8 cellular contexts compared by ENCODE assay signal in the genomic region with DNA sequence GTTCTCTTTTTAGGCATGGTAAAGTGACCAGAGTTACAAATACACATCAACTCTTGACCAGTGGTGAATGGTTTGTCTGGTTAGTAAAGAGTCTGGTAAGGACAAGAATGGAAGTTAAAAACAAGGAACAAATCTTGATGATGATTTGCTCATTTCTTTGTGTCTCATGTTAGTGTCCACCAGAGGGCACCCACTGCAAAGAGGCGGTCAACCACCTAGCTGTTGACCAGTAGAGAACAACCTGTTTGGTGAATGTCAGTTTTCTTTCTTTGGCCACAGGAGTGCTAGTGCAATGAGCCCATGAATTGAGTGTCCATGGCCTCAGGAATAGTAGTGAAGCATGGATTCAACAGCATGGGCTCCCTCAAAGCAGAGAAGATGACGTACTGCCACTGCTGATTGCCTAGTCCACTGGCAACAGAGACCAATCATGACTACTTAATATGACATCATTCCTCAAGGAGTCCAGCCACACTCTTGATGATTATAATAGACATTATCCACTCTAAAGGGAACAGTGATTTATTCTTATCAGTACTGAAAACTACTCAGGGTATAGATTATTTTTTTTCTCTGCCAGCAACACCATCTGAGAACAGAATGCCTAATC. TPM values are rescaled to one million over a fixed set of nuclear protein-coding genes. Genes with fewer than 3 reads are reported as not detected.
DNase-seq lines count a peak whose midpoint lies in the region; ATAC-seq lines count a peak whose summit lies in the region.

No MANE protein-coding gene starts in this region.

- DNase-seq in SIG-M5 treated with dmso at 0.1 percent for 504 hours (lab: John Stamatoyannopoulos, UW; ENCODE audit: unreplicated experiment): peak; percentile 52
- DNase-seq in SIG-M5 (lab: John Stamatoyannopoulos, UW): no peak
- DNase-seq in RPMI7951 (ENCODE audit: low read depth): peak; percentile 3
- peak; percentile 40 for DNase-seq in globus pallidus (ENCODE audit: low spot score)
- peak; percentile 1 for DNase-seq in smooth muscle cell of the brain vasculature (ENCODE audit: low read depth, low spot score)
- no peak for DNase-seq in GM19240 (ENCODE audit: insufficient read length, low spot score)
- DNase-seq in activated CD4-positive, alpha-beta T cell treated with anti-CD3 and anti-CD28 coated beads for 4 hours: no peak

- ATAC-seq in HG02852 (IDR thresholded peaks at IDR 0.05; ENCODE audit: unreplicated experiment): peak; percentile 70

RNA-seq across cellular contexts. Expression of a gene that starts 10.7 kb away (rescaled TPM):
- not detected in 2 replicates for total RNA-seq in RPMI7951 (2014; rRNA removed; shearing (Covaris generic))

Comparison
In these comparisons a context has a peak if more than half of its experiments do, and no peak if none do; other contexts are left out.
1. DNase-seq: peak in SIG-M5 treated with dmso at 0.1 percent for 504 hours (single experiment), RPMI7951 (single experiment), globus pallidus (single experiment) and smooth muscle cell of the brain vasculature (single experiment); none in SIG-M5 (single experiment), GM19240 (single experiment) and activated CD4-positive, alpha-beta T cell treated with anti-CD3 and anti-CD28 coated beads for 4 hours (0 of 2).